ENCODE assay signal across 1 cellular context in genomic region chr22:42648368-42649260, GRCh38.
TF ChIP-seq lines count a peak whose summit lies in the region.

No MANE protein-coding gene starts in this region.

TF ChIP-seq in HepG2, 621 proteins besides CTCF, POLR2A, EP300 and RAD21 (continued from another document):
- 0 out of 2 replicates have a peak, but pooled peaks have one; percentile 6 for TF ChIP-seq ZHX2 (IDR thresholded peaks at IDR 0.05; ENCODE audit: low read depth)
- TF ChIP-seq ZHX2 (CRISPR knock-in tag; IDR thresholded peaks at IDR 0.05; ENCODE audit: borderline replicate concordance) = peak; percentile 68; the same call in 1 of the 2 replicates
- TF ChIP-seq SNAPC2 (CRISPR knock-in tag; IDR thresholded peaks at IDR 0.05) = peak; percentile 63; the same call in 1 of the 2 replicates
- TF ChIP-seq ZSCAN5A (CRISPR knock-in tag; IDR thresholded peaks at IDR 0.05; ENCODE audit: borderline replicate concordance) = no peak
- peak; percentile 95 for TF ChIP-seq MEIS2 (CRISPR knock-in tag; IDR thresholded peaks at IDR 0.05)
- TF ChIP-seq ZNF530 (CRISPR knock-in tag; IDR thresholded peaks at IDR 0.05; ENCODE audit: low read depth) = 0 out of 2 replicates have a peak, but pooled peaks have one; percentile 45
- no peak for TF ChIP-seq JARID2 (CRISPR knock-in tag; IDR thresholded peaks at IDR 0.05; ENCODE audit: insufficient replicate concordance)
- peak; percentile 47; the same call in 1 of the 2 replicates for TF ChIP-seq ZNF138 (CRISPR knock-in tag; IDR thresholded peaks at IDR 0.05; ENCODE audit: low read depth)
- TF ChIP-seq ZNF230 (CRISPR knock-in tag; IDR thresholded peaks at IDR 0.05) = no peak
- peak; percentile 98 for TF ChIP-seq ZNF281 (CRISPR knock-in tag; IDR thresholded peaks at IDR 0.05; ENCODE audit: borderline replicate concordance)
- no peak for TF ChIP-seq PBX3 (CRISPR knock-in tag; IDR thresholded peaks at IDR 0.05; ENCODE audit: borderline replicate concordance)
